ENCODE assay signal across 9 cellular contexts in genomic region chr2:172101008-172101706, GRCh38.
A peak's percentile ranks its signal among the peaks of the same experiment; 100 is the strongest.
DNase-seq lines count a peak whose midpoint lies in the region; ATAC-seq lines count a peak whose summit lies in the region.
"Had no signal": no experiment of that assay in that cellular context is flagged by ENCODE, and none has a peak within 500 bp of the region (broad histone marks: within the 10 kb centered on the region; RNA-seq: fewer than 3 reads in every experiment).

No MANE protein-coding gene starts in this region.

- ATAC-seq in GM21786 (IDR thresholded peaks at IDR 0.05; ENCODE audit: unreplicated experiment), result no peak

- no peaks in the 10 kb centered on the region for H3K36me3 ChIP-seq in duodenal mucosa (ENCODE audit: control insufficient read depth in 1 of 2, insufficient read depth in 2 of 2, low read length in 2 of 2)
- H3K36me3 ChIP-seq: heart right ventricle had no signal

- DNase-seq in activated CD4-positive, alpha-beta T cell treated with anti-CD3 and anti-CD28 coated beads for 48 hours, result peak; percentile 31
- no peak for DNase-seq in activated CD4-positive, alpha-beta T cell treated with anti-CD3 and anti-CD28 coated beads for 4 hours
- DNase-seq in NCI-H526 treated with DMSO at 0.1 percent for 48 hours (lab: John Stamatoyannopoulos, UW), result peak; percentile 60
- DNase-seq in skeletal muscle cell (ENCODE audit: low read depth), result no peak
- DNase-seq in stimulated activated naive CD4-positive, alpha-beta T cell treated with Interleukin-2 at 50 U/mL for 16 hours (lab: John Stamatoyannopoulos, UW), result no peak
- DNase-seq in stimulated activated CD4-positive, alpha-beta T cell treated with anti-CD3 and anti-CD28 coated beads, Interleukin-2, amount 100 ng/mL, for 48 hours, result no peak
- DNase-seq: heart right ventricle had no signal

- H3K27me3 ChIP-seq in duodenal mucosa (ENCODE audit: control insufficient read depth in 1 of 2, insufficient read depth in 2 of 2, low read length in 2 of 2), result peaks cover 86 to 92% of the 10 kb centered on the region in 2 donors

- no peak overlapping the region for H3K9ac ChIP-seq in duodenal mucosa (ENCODE audit: low read depth in 1 of 2, low read length in 2 of 2)

- H3K4me1 ChIP-seq in duodenal mucosa (ENCODE audit: control insufficient read depth in 1 of 2, insufficient read depth in 2 of 2, low read length in 2 of 2), result peaks cover 34 to 51% of the 10 kb centered on the region in 2 donors

- H3K9me3 ChIP-seq in duodenal mucosa (ENCODE audit: control insufficient read depth in 1 of 2, low read length in 2 of 2), result no peaks in the 10 kb centered on the region
- H3K9me3 ChIP-seq: heart right ventricle had no signal

- H3K4me3 ChIP-seq in duodenal mucosa (ENCODE audit: low read depth in 1 of 2, low read length in 2 of 2) (peak overlapping the region; percentile 70 to 76), skeletal muscle cell (ENCODE audit: low read depth, low read length) (peak overlapping the region; percentile 63)

- H3K27ac ChIP-seq in duodenal mucosa (ENCODE audit: low read depth, low read length), result no peak overlapping the region
- H3K27ac ChIP-seq: heart right ventricle had no signal

Comparison
In these comparisons a context has a peak if more than half of its experiments do, and no peak if none do; other contexts are left out.
1. DNase-seq: peak in activated CD4-positive, alpha-beta T cell treated with anti-CD3 and anti-CD28 coated beads for 48 hours (single experiment) and NCI-H526 treated with DMSO at 0.1 percent for 48 hours (single experiment); none in activated CD4-positive, alpha-beta T cell treated with anti-CD3 and anti-CD28 coated beads for 4 hours (0 of 2), skeletal muscle cell (single experiment), stimulated activated naive CD4-positive, alpha-beta T cell treated with Interleukin-2 at 50 U/mL for 16 hours (single experiment) and stimulated activated CD4-positive, alpha-beta T cell treated with anti-CD3 and anti-CD28 coated beads, Interleukin-2, amount 100 ng/mL, for 48 hours (0 of 2).